Comparison of ENCODE assay signal across 10 cellular contexts in the genomic region with DNA sequence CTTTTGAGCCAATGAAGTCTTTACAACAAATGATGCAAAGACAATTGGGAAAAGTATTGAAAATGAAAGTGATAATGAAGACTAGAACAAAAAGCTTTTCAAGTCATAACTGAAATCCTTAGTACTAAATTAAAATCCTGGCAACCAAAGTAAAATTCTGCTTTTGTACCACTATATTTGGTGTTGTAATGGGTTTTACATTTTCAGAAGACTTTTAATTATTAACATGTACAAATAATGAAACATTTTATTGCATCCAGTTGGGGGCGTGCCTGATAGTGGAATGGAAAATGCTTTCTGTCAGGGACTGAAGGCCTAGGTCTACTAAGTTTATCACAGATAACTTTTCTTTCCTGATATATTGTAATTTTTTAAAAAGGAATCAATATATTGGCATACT.
DNase-seq lines count a peak whose midpoint lies in the region; ATAC-seq and TF ChIP-seq lines count a peak whose summit lies in the region.
"Had no signal": no experiment of that assay in that cellular context is flagged by ENCODE, and none has a peak within 500 bp of the region (broad histone marks: within the 10 kb centered on the region; RNA-seq: fewer than 3 reads in every experiment).

No MANE protein-coding gene starts in this region.

- H3K4me1 Mint-ChIP-seq in brain, result peaks cover 25% of the 10 kb centered on the region

- no peak overlapping the region for H2BK5ac ChIP-seq in neuronal stem cell (ENCODE audit: low read length)

- no peaks in the 10 kb centered on the region for H3K9me3 ChIP-seq in neuronal stem cell (replicated peaks in 1 of 2; ENCODE audit: control insufficient read depth in 2 of 2, insufficient read depth in 1 of 2, low read depth in 1 of 2, low read length in 2 of 2)

- no peak overlapping the region for H2AK5ac ChIP-seq in neuronal stem cell (ENCODE audit: low read depth, low read length)

- no peak overlapping the region for H3K14ac ChIP-seq in neuronal stem cell (ENCODE audit: low read length)

- H3K79me1 ChIP-seq in neuronal stem cell (ENCODE audit: low read depth, low read length), result no peaks in the 10 kb centered on the region

- peaks cover 0 to 1% of the 10 kb centered on the region in 2 donors for H3K36me3 ChIP-seq in neuronal stem cell (replicated peaks in 1 of 2; ENCODE audit: control insufficient read depth in 2 of 2, insufficient read depth in 2 of 2, low read length in 2 of 2)

- H4K8ac ChIP-seq in neuronal stem cell (ENCODE audit: low read depth, low read length), result no peak overlapping the region

- H3K4ac ChIP-seq in neuronal stem cell (ENCODE audit: low read length), result no peak overlapping the region

- no peak overlapping the region for H2BK15ac ChIP-seq in neuronal stem cell (ENCODE audit: low read length)

- WGBS in neuronal stem cell (ENCODE audit: extremely low coverage in 2 of 2, insufficient read length in 2 of 2, insufficient replicate concordance in 1 of 2), 2 donors, result no CpG with 5 or more reads among the region's 1 CpG

- no peak overlapping the region for H4K91ac ChIP-seq in neuronal stem cell (ENCODE audit: low read depth, low read length, poor library complexity)

- H3K4me1 ChIP-seq in neuronal stem cell (ENCODE audit: control insufficient read depth in 2 of 2, insufficient read depth in 1 of 2, low read depth in 1 of 2, low read length in 2 of 2), result peaks cover 6 to 29% of the 10 kb centered on the region in 2 donors

- H3K4me2 ChIP-seq in neuronal stem cell (ENCODE audit: insufficient read depth, low read length, poor library complexity, severe bottlenecking), result no peak overlapping the region

- no peak overlapping the region for H3K18ac ChIP-seq in neuronal stem cell (ENCODE audit: low read length)

- peaks cover 0 to 9% (median 0%) of the 10 kb centered on the region in 5 experiments for H3K9me3 Mint-ChIP-seq in brain

- no peak overlapping the region for H3K9ac ChIP-seq in neuronal stem cell (ENCODE audit: low read depth, low read length, poor library complexity)

- H3K27me3 Mint-ChIP-seq in brain, result no peaks in the 10 kb centered on the region

- TF ChIP-seq CTCF in GM13976 (IDR thresholded peaks at IDR 0.05; ENCODE audit: borderline replicate concordance, control extremely low read depth, extremely low read depth, insufficient read depth, missing control alignments) (peak; percentile 21), LNCAP (IDR thresholded peaks at IDR 0.05) (peak; percentile 57), brain (conservative IDR thresholded peaks at IDR 0.05) (peak; percentile 39 to 61)

- H3K23ac ChIP-seq in neuronal stem cell (ENCODE audit: low read depth, low read length, poor library complexity), result no peak overlapping the region

- ATAC-seq in HG02840 (IDR thresholded peaks at IDR 0.05; ENCODE audit: low FRiP score, unreplicated experiment), result no peak
- ATAC-seq in HG03095 (IDR thresholded peaks at IDR 0.05; ENCODE audit: unreplicated experiment), result no peak
- ATAC-seq: stimulated activated naive CD8-positive, alpha-beta T cell treated with anti-CD3 and anti-CD28 coated beads, Interleukin-15, Interleukin-2, amounts not matched to agents 100 U/mL and 50 U/mL, for 24 hours had no signal

- H2BK12ac ChIP-seq in neuronal stem cell (ENCODE audit: low read length), result no peak overlapping the region

- H3K4me3 ChIP-seq in neuronal stem cell (ENCODE audit: low read length in 2 of 2), result no peak overlapping the region

- peak overlapping the region in 4 of 5 experiments; percentile 39 to 81 (median 64) for H3K27ac Mint-ChIP-seq in brain

- no peaks in the 10 kb centered on the region for H3K27me3 ChIP-seq in neuronal stem cell (ENCODE audit: control insufficient read depth in 3 of 3, insufficient read depth in 3 of 3, low read depth in 1 of 3, low read length in 3 of 3)

- H2AFZ ChIP-seq in neuronal stem cell (ENCODE audit: low read length), result no peak overlapping the region

- H3K27ac ChIP-seq in neuronal stem cell (replicated peaks; ENCODE audit: low read length), result peak overlapping the region; percentile 36

- no peak overlapping the region for H3K4me3 Mint-ChIP-seq in brain

- no peak overlapping the region for H2BK120ac ChIP-seq in neuronal stem cell (ENCODE audit: low read depth, low read length)

- in situ Hi-C loops in GM13976 (cut with MboI; ENCODE audit: low sequenced_read_pairs, unreplicated experiment), result loop anchor here (10.0 to 25.0 kb wide), 4 partner anchors 250 to 930 kb away; no protein-coding TSS in a partner anchor

- peaks cover 22% of the 10 kb centered on the region for H3K36me3 Mint-ChIP-seq in brain

- DNase-seq in GM13976 (ENCODE audit: low spot score), result no peak
- DNase-seq in neuronal stem cell (ENCODE audit: low spot score), result no peak
- DNase-seq in NCI-H2196 (lab: John Stamatoyannopoulos, UW; ENCODE audit: unreplicated experiment), result no peak
- DNase-seq in NCI-H1092 (lab: John Stamatoyannopoulos, UW), result no peak
- DNase-seq: NCI-H1436 treated with DMSO at 0.1 percent for 48 hours; stimulated activated naive CD8-positive, alpha-beta T cell treated with anti-CD3 and anti-CD28 coated beads, Interleukin-15, Interleukin-2, amounts not matched to agents 100 U/mL and 50 U/mL, for 24 hours had no signal
